13 cellular contexts compared by ENCODE assay signal in the genomic region with DNA sequence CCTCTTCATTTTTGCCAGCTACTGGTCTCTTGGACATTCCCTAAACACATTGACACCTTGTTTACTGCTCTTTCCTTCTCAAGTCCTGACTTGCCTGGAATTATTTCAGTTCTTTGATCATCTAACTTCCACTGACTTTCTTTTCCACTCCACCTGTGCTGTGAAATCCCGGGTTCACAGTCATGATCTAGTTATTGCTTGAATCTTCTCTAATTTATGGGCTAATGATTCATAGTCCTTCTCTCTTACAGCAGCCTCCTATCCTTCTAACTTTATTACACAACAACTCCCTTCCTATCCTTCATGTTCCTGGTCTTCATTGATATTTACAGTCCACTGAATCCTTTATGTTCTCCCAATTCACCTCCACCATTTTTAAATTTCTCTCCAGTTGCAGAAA.
DNase-seq lines count a peak whose midpoint lies in the region; ATAC-seq and TF ChIP-seq lines count a peak whose summit lies in the region.
"Had no signal": no experiment of that assay in that cellular context is flagged by ENCODE, and none has a peak within 500 bp of the region (broad histone marks: within the 10 kb centered on the region; RNA-seq: fewer than 3 reads in every experiment).

No MANE protein-coding gene starts in this region.

- H3K27me3 ChIP-seq in GM23338 (ENCODE audit: insufficient read depth) (no peaks in the 10 kb centered on the region), body of pancreas (no peaks in the 10 kb centered on the region)

- no peaks in the 10 kb centered on the region for H3K27me3 Mint-ChIP-seq in GM23338 (ENCODE audit: insufficient read depth, low read depth, poor library complexity)

- TF ChIP-seq CTCF in GM23338 (conservative IDR thresholded peaks at IDR 0.05; ENCODE audit: low read depth in 2 of 2) (no peak), fibroblast of mammary gland (conservative IDR thresholded peaks at IDR 0.05; ENCODE audit: control insufficient read depth, insufficient read depth, low read depth, low read length) (no peak), body of pancreas (IDR thresholded peaks at IDR 0.05) (no peak)

- no peak for TF ChIP-seq POLR2A in body of pancreas (IDR thresholded peaks at IDR 0.05)

- H3K27ac ChIP-seq in GM23338 (ENCODE audit: low read depth) (no peak overlapping the region), body of pancreas (no peak overlapping the region)

- peak overlapping the region; percentile 32; the same call in 1 of the 2 replicates for H2AFZ ChIP-seq in GM23338

- WGBS in body of pancreas, 2 donors, result 19 to 31% methylated on average over 1 of the region's 1 CpG

- intact Hi-C loops in body of pancreas (cut with DNase I), result no loop called here

- no peaks in the 10 kb centered on the region for H3K4me1 Mint-ChIP-seq in GM23338
- H3K4me1 Mint-ChIP-seq: B cell, H9 had no signal

- H3K4me2 ChIP-seq in GM23338, result no peak overlapping the region

- H3K27ac Mint-ChIP-seq in GM23338, result no peak overlapping the region
- H3K27ac Mint-ChIP-seq: B cell, H9 had no signal

- no peaks in the 10 kb centered on the region for H3K79me2 ChIP-seq in GM23338 (replicated peaks; ENCODE audit: insufficient read depth)

- H3K4me1 ChIP-seq in GM23338 (ENCODE audit: insufficient read depth) (no peaks in the 10 kb centered on the region), body of pancreas (no peaks in the 10 kb centered on the region)

- no peaks in the 10 kb centered on the region for H4K20me1 ChIP-seq in GM23338 (replicated peaks; ENCODE audit: insufficient read depth)

- H3K9me3 Mint-ChIP-seq in GM23338, result no peaks in the 10 kb centered on the region
- H3K9me3 Mint-ChIP-seq: H9 had no signal

- no peak overlapping the region for H3K4me3 Mint-ChIP-seq in GM23338
- H3K4me3 Mint-ChIP-seq: B cell, H9 had no signal

- no peaks in the 10 kb centered on the region for H3F3A ChIP-seq in GM23338 (replicated peaks; ENCODE audit: low read depth)

- peaks cover 7% of the 10 kb centered on the region; the same call in 1 of the 2 replicates for H3K9me2 ChIP-seq in GM23338 (ENCODE audit: insufficient read depth)

- no peaks in the 10 kb centered on the region for H3K9me3 ChIP-seq in body of pancreas

- DNase-seq in GM23338 (ENCODE audit: low spot score) (no peak), SW480 (ENCODE audit: low spot score) (peak; percentile 21), fibroblast of mammary gland (ENCODE audit: low read depth) (peak; percentile 1), skeletal muscle cell (ENCODE audit: low read depth) (peak; percentile 5), HK-2 (ENCODE audit: unreplicated experiment) (no peak), body of pancreas (no peak)
- DNase-seq in stimulated activated CD4-positive, alpha-beta T cell treated with anti-CD3 and anti-CD28 coated beads, Interleukin-15, amount 100 ng/mL, for 24 hours, result no peak
- DNase-seq: H9, NCI-H1048, NCI-H446 treated with DMSO at 0.1 percent for 48 hours, NCI-H748 treated with DMSO at 0.1 percent for 48 hours, SIG-M5 had no signal

- no peak overlapping the region for H3K4me3 ChIP-seq in GM23338
- H3K4me3 ChIP-seq in fibroblast of mammary gland (ENCODE audit: control insufficient read depth, low read depth, low read length), result no peak overlapping the region
- no peak overlapping the region for H3K4me3 ChIP-seq in skeletal muscle cell (ENCODE audit: low read depth, low read length)
- no peak overlapping the region for H3K4me3 ChIP-seq in body of pancreas

- H3K36me3 ChIP-seq in GM23338 (ENCODE audit: insufficient read depth), result no peaks in the 10 kb centered on the region
- no peaks in the 10 kb centered on the region for H3K36me3 ChIP-seq in body of pancreas (replicated peaks in 1 of 2; ENCODE audit: insufficient read depth in 1 of 2, low read depth in 2 of 2)

- ATAC-seq in GM23338 (no peak), body of pancreas (no peak)

- H3K36me3 Mint-ChIP-seq in GM23338 (ENCODE audit: low read depth), result no peaks in the 10 kb centered on the region; the same call in 2 of the 3 replicates

TF ChIP-seq in GM23338, 12 proteins besides CTCF, POLR2A, EP300 and RAD21:
- no peak for TF ChIP-seq CREB1 (CRISPR knock-in tag; IDR thresholded peaks at IDR 0.05; ENCODE audit: low read depth)
- no peak for TF ChIP-seq ZNF462 (CRISPR knock-in tag; IDR thresholded peaks at IDR 0.05)
- TF ChIP-seq, protein P1, sequence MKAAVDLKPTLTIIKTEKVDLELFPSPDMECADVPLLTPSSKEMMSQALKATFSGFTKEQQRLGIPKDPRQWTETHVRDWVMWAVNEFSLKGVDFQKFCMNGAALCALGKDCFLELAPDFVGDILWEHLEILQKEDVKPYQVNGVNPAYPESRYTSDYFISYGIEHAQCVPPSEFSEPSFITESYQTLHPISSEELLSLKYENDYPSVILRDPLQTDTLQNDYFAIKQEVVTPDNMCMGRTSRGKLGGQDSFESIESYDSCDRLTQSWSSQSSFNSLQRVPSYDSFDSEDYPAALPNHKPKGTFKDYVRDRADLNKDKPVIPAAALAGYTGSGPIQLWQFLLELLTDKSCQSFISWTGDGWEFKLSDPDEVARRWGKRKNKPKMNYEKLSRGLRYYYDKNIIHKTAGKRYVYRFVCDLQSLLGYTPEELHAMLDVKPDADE (IDR thresholded peaks at IDR 0.05), result no peak
- no peak for TF ChIP-seq STAT1 (IDR thresholded peaks at IDR 0.05; ENCODE audit: unreplicated experiment)
- no peak for TF ChIP-seq ZNF114 (CRISPR knock-in tag; IDR thresholded peaks at IDR 0.05)
- TF ChIP-seq EZH2phosphoT487 (IDR thresholded peaks at IDR 0.05; ENCODE audit: unreplicated experiment), result no peak
- no peak for TF ChIP-seq EZH2 (IDR thresholded peaks at IDR 0.05; ENCODE audit: low read depth, unreplicated experiment)
- no peak for TF ChIP-seq NANOG (IDR thresholded peaks at IDR 0.05; ENCODE audit: borderline replicate concordance)

Comparison
In these comparisons a context has a peak if more than half of its experiments do, and no peak if none do; other contexts are left out.
1. DNase-seq: peak in SW480 (single experiment), fibroblast of mammary gland (single experiment) and skeletal muscle cell (single experiment); none in GM23338 (single experiment), stimulated activated CD4-positive, alpha-beta T cell treated with anti-CD3 and anti-CD28 coated beads, Interleukin-15, amount 100 ng/mL, for 24 hours (single experiment), HK-2 (single experiment) and body of pancreas (0 of 4).